Comparison of ENCODE assay signal across 16 cellular contexts in genomic region chr3:55524565-55525244, GRCh38. TPM values are rescaled to one million over a fixed set of nuclear protein-coding genes. Genes with fewer than 3 reads are reported as not detected.
DNase-seq lines count a peak whose midpoint lies in the region; ATAC-seq and TF ChIP-seq lines count a peak whose summit lies in the region.
"Had no signal": no experiment of that assay in that cellular context is flagged by ENCODE, and none has a peak within 500 bp of the region (broad histone marks: within the 10 kb centered on the region; RNA-seq: fewer than 3 reads in every experiment).

No MANE protein-coding gene starts in this region.

- TF ChIP-seq CTCF in HFF-Myc (IDR thresholded peaks at IDR 0.05; ENCODE audit: low read depth, low read length, missing control alignments), result no peak
- no peak for TF ChIP-seq CTCF in colonic mucosa (IDR thresholded peaks at IDR 0.05)

- H3K9me3 ChIP-seq in skeletal muscle satellite cell (replicated peaks; ENCODE audit: low read length), result no peaks in the 10 kb centered on the region
- no peaks in the 10 kb centered on the region for H3K9me3 ChIP-seq in colonic mucosa
- H3K9me3 ChIP-seq: prostate gland had no signal

- no peak overlapping the region for H3K27ac ChIP-seq in colonic mucosa
- H3K27ac ChIP-seq: KMS-11, prostate gland had no signal

- no peaks in the 10 kb centered on the region for H3K36me3 ChIP-seq in skeletal muscle satellite cell (ENCODE audit: insufficient read depth, low read length)
- no peaks in the 10 kb centered on the region for H3K36me3 ChIP-seq in H7 (replicated peaks; ENCODE audit: control insufficient read depth, insufficient read depth, low read length)
- no peaks in the 10 kb centered on the region for H3K36me3 ChIP-seq in colonic mucosa
- H3K36me3 ChIP-seq: prostate gland had no signal

- H3K27me3 ChIP-seq in skeletal muscle satellite cell (ENCODE audit: control insufficient read depth, insufficient read depth, low read length) (no peaks in the 10 kb centered on the region), H7 (ENCODE audit: control insufficient read depth, insufficient read depth, low read length) (no peaks in the 10 kb centered on the region; the same call in 1 of the 2 replicates), colonic mucosa (no peaks in the 10 kb centered on the region)

- H3K4me3 ChIP-seq in HFF-Myc (replicated peaks; ENCODE audit: low read depth, low read length) (no peak overlapping the region), skeletal muscle satellite cell (ENCODE audit: low read length) (no peak overlapping the region), H7 (ENCODE audit: insufficient read depth, low read depth, low read length) (no peak overlapping the region), colonic mucosa (no peak overlapping the region)
- H3K4me3 ChIP-seq: prostate gland had no signal

- H3K4me2 ChIP-seq in skeletal muscle satellite cell (ENCODE audit: low read length), result peak overlapping the region; percentile 31
- H3K4me2 ChIP-seq: KMS-11 had no signal

- H3K4me1 ChIP-seq in skeletal muscle satellite cell (ENCODE audit: control insufficient read depth, insufficient read depth, low read length) (peaks cover 12% of the 10 kb centered on the region), colonic mucosa (no peaks in the 10 kb centered on the region)
- H3K4me1 ChIP-seq: prostate gland had no signal

- intact Hi-C loops in colonic mucosa (cut with DNase I), result no loop called here

- DNase-seq in HFF-Myc (ENCODE audit: extremely low read depth, low read depth), result peak; percentile 6
- DNase-seq in fibroblast of peridontal ligament (ENCODE audit: extremely low read depth), result peak; percentile 51
- DNase-seq in LoVo (ENCODE audit: low spot score), result no peak
- DNase-seq in AG08396 (ENCODE audit: low spot score), result no peak
- no peak for DNase-seq in H7
- no peak for DNase-seq in colonic mucosa
- DNase-seq: activated T-cell treated with anti-CD3 and anti-CD28 coated beads for 4 hours, erythroblast, hypothalamus, left ventricle myocardium superior, NCI-H1694 treated with DMSO at 0.1 percent for 48 hours had no signal

- ATAC-seq in SK-N-SH treated with all-trans-retinoic acid at 6 μM for 48 hours, result peak; percentile 68
- ATAC-seq: left ventricle myocardium superior had no signal

- H3K9ac ChIP-seq in skeletal muscle satellite cell (ENCODE audit: low read depth, low read length) (no peak overlapping the region), colonic mucosa (ENCODE audit: low read depth in 2 of 2, low read length in 2 of 2) (no peak overlapping the region)
- H3K9ac ChIP-seq: KMS-11 had no signal

TF ChIP-seq in SK-N-SH treated with all-trans-retinoic acid at 6 μM for 48 hours, 23 proteins besides CTCF, POLR2A, EP300 and RAD21:
- no peak for TF ChIP-seq TSHZ2 (CRISPR knock-in tag; IDR thresholded peaks at IDR 0.05)
- no peak for TF ChIP-seq ZFP30 (CRISPR knock-in tag; IDR thresholded peaks at IDR 0.05)
- TF ChIP-seq POU6F1 (CRISPR knock-in tag; IDR thresholded peaks at IDR 0.05; ENCODE audit: borderline replicate concordance, low read depth), result no peak
- peak; percentile 40; the same call in 1 of the 2 replicates for TF ChIP-seq ISL1 (CRISPR knock-in tag; IDR thresholded peaks at IDR 0.05)
- TF ChIP-seq ZC3H10 (CRISPR knock-in tag; IDR thresholded peaks at IDR 0.05), result no peak
- no peak for TF ChIP-seq ZNF565 (CRISPR knock-in tag; conservative IDR thresholded peaks at IDR 0.05; ENCODE audit: low read depth)
- no peak for TF ChIP-seq PPARA (CRISPR knock-in tag; IDR thresholded peaks at IDR 0.05; ENCODE audit: borderline replicate concordance)

RNA-seq across cellular contexts. Expression of gene WNT5A, which starts 37.6 kb away (rescaled TPM):
- 84.9 and 197 TPM in 2 replicates for total RNA-seq in skeletal muscle satellite cell (2012; rRNA removed)
- total RNA-seq in H7 (2014; rRNA removed; shearing (Covaris generic)), result 11.5 and 15.7 TPM in 2 replicates
- 1 to 10 TPM; 3.9 to 7.2 TPM for total RNA-seq in colonic mucosa
- total RNA-seq: T-helper 2 cell treated with Interferon-gamma antibody and Interleukin-4, amounts not matched to agents 100 ng/mL and 5 ng/mL, for 36 hours had no signal

Comparison
In these comparisons a context has a peak if more than half of its experiments do, and no peak if none do; other contexts are left out.
1. DNase-seq: peak in HFF-Myc (single experiment) and fibroblast of peridontal ligament (single experiment); none in LoVo (single experiment), AG08396 (single experiment), H7 (single experiment) and colonic mucosa (single experiment).